Comparison of ENCODE assay signal across 12 cellular contexts in genomic region chr3:99928758-99929408, GRCh38.
DNase-seq lines count a peak whose midpoint lies in the region; ATAC-seq and TF ChIP-seq lines count a peak whose summit lies in the region.
"Had no signal": no experiment of that assay in that cellular context is flagged by ENCODE, and none has a peak within 500 bp of the region (broad histone marks: within the 10 kb centered on the region; RNA-seq: fewer than 3 reads in every experiment).

No MANE protein-coding gene starts in this region.

- H3K27me3 ChIP-seq in Loucy (ENCODE audit: insufficient read depth, low read length, poor library complexity, severe bottlenecking) (no peaks in the 10 kb centered on the region), suprapubic skin (no peaks in the 10 kb centered on the region)
- H3K27me3 ChIP-seq: SJCRH30 had no signal

- TF ChIP-seq CTCF in Loucy (conservative IDR thresholded peaks at IDR 0.05; ENCODE audit: low read length), result peak; percentile 39
- TF ChIP-seq CTCF in coronary artery (IDR thresholded peaks at IDR 0.05), result no peak
- TF ChIP-seq CTCF in suprapubic skin (IDR thresholded peaks at IDR 0.05), result no peak
- TF ChIP-seq CTCF in osteocyte (IDR thresholded peaks at IDR 0.05), result no peak

- H2AFZ ChIP-seq in Loucy (ENCODE audit: low read length), result no peak overlapping the region

- no peaks in the 10 kb centered on the region for H3F3A ChIP-seq in Loucy (ENCODE audit: low read depth)

- H3K4me3 Mint-ChIP-seq in osteocyte (ENCODE audit: unreplicated experiment), result no peak overlapping the region

- no peaks in the 10 kb centered on the region for H3K4me1 ChIP-seq in Loucy (ENCODE audit: insufficient read depth, low read length, poor library complexity, severe bottlenecking)
- peaks cover 45% of the 10 kb centered on the region for H3K4me1 ChIP-seq in suprapubic skin

- peak overlapping the region; percentile 75 to 81 for H3K27ac ChIP-seq in coronary artery
- H3K27ac ChIP-seq in suprapubic skin, result peak overlapping the region; percentile 21
- H3K27ac ChIP-seq: SJCRH30 had no signal

- no peak overlapping the region for H3K9ac ChIP-seq in Loucy (ENCODE audit: low read depth, low read length, poor library complexity, severe bottlenecking)

- no peak overlapping the region for H3K27ac Mint-ChIP-seq in osteocyte (ENCODE audit: unreplicated experiment)

- no peaks in the 10 kb centered on the region for H3K9me3 Mint-ChIP-seq in osteocyte (ENCODE audit: unreplicated experiment)

- H3K4me3 ChIP-seq in Loucy (ENCODE audit: low read length, poor library complexity, severe bottlenecking) (no peak overlapping the region), coronary artery (no peak overlapping the region), suprapubic skin (no peak overlapping the region)
- H3K4me3 ChIP-seq: SJCRH30 had no signal

- no peaks in the 10 kb centered on the region for H3K79me2 ChIP-seq in Loucy (ENCODE audit: insufficient read depth, low read length)

- no peaks in the 10 kb centered on the region for H4K20me1 ChIP-seq in Loucy (ENCODE audit: insufficient read depth, low read length, poor library complexity, severe bottlenecking)

- H3K36me3 ChIP-seq in Loucy (ENCODE audit: insufficient read depth, low read length) (no peaks in the 10 kb centered on the region; the same call in 1 of the 2 replicates), suprapubic skin (no peaks in the 10 kb centered on the region)
- H3K36me3 ChIP-seq: SJCRH30 had no signal

- no peak for TF ChIP-seq EP300 in suprapubic skin (IDR thresholded peaks at IDR 0.05)

- H3K27me3 Mint-ChIP-seq in osteocyte (ENCODE audit: unreplicated experiment), result no peaks in the 10 kb centered on the region

- H3K4me1 Mint-ChIP-seq in osteocyte (ENCODE audit: unreplicated experiment), result peaks cover 18% of the 10 kb centered on the region

- no peak for DNase-seq in coronary artery (ENCODE audit: low spot score)
- peak; percentile 33 for DNase-seq in iPS-NIHi11 (ENCODE audit: low spot score)
- DNase-seq in suprapubic skin (ENCODE audit: low spot score in 2 of 2), result no peak
- no peak for DNase-seq in A172 (ENCODE audit: low spot score)
- DNase-seq in RKO (ENCODE audit: low spot score), result no peak
- DNase-seq in osteocyte (ENCODE audit: extremely low spot score, unreplicated experiment), result no peak
- DNase-seq: activated CD4-positive, alpha-beta T cell treated with anti-CD3 and anti-CD28 coated beads, Interleukin-2, amount 50 U/mL, for 48 hours; amniotic stem cell; NCI-H2171 treated with DMSO at 0.1 percent for 48 hours; SJCRH30 had no signal

- H3K9me2 ChIP-seq in Loucy (replicated peaks; ENCODE audit: low read depth, low read length), result no peaks in the 10 kb centered on the region

- WGBS in suprapubic skin, result 54% methylated on average over 4 of the region's 4 CpGs

- ATAC-seq in GM18498 (IDR thresholded peaks at IDR 0.05; ENCODE audit: unreplicated experiment), result no peak

- no peaks in the 10 kb centered on the region for H3K9me3 ChIP-seq in Loucy (ENCODE audit: insufficient read depth, low read depth, low read length)
- H3K9me3 ChIP-seq in suprapubic skin, result no peaks in the 10 kb centered on the region
- H3K9me3 ChIP-seq: SJCRH30 had no signal

- no peaks in the 10 kb centered on the region for H3K36me3 Mint-ChIP-seq in osteocyte (ENCODE audit: unreplicated experiment)

- no peak for TF ChIP-seq POLR2A in suprapubic skin (IDR thresholded peaks at IDR 0.05)

- no peak overlapping the region for H3K4me2 ChIP-seq in Loucy (ENCODE audit: low read depth, low read length, poor library complexity, severe bottlenecking)
